Comparison of ENCODE assay signal across 1 cellular context in the genomic region with DNA sequence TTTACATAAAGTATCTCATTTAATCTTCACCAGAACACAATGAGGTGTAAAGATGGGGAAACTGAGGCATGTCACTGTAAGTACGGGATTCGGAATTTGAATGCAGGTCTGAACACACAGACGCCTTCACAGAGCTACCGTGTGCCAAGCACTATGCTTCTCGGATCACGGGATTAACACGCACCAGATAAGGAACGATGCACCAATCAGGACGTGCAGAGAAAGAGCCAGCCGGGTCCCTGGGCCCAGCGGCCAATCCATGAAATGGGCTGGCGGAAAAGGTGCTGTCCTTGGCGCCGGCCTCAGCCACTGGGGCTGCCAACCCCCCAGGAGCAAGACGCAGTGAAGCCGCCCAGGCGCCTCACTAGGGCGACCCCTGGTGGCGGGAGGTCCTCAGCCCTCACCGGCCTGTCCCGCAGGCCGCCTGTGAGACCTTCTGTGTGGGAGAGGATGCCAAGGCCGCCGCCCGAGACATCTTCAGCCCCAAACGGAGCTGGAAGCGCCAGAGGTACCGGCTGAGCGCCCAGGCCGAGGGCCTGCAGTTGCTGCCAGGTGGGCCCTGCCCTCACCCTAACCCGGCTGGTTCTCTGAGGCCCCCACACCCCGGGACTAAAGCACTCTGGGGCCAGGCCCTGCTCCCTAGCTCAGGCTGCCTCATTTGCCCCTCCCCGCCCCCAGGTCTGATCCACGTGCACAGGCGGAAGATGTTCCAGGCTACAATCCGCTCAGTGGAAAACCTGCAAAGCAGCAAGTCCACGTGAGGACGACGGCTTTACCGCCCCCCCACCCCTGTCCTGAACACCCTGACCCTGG.
TF ChIP-seq lines count a peak whose summit lies in the region.

No MANE protein-coding gene starts in this region.

TF ChIP-seq in HepG2, 621 proteins besides CTCF, POLR2A, EP300 and RAD21 (continued from another document and continues in another):
- TF ChIP-seq, protein P1, sequence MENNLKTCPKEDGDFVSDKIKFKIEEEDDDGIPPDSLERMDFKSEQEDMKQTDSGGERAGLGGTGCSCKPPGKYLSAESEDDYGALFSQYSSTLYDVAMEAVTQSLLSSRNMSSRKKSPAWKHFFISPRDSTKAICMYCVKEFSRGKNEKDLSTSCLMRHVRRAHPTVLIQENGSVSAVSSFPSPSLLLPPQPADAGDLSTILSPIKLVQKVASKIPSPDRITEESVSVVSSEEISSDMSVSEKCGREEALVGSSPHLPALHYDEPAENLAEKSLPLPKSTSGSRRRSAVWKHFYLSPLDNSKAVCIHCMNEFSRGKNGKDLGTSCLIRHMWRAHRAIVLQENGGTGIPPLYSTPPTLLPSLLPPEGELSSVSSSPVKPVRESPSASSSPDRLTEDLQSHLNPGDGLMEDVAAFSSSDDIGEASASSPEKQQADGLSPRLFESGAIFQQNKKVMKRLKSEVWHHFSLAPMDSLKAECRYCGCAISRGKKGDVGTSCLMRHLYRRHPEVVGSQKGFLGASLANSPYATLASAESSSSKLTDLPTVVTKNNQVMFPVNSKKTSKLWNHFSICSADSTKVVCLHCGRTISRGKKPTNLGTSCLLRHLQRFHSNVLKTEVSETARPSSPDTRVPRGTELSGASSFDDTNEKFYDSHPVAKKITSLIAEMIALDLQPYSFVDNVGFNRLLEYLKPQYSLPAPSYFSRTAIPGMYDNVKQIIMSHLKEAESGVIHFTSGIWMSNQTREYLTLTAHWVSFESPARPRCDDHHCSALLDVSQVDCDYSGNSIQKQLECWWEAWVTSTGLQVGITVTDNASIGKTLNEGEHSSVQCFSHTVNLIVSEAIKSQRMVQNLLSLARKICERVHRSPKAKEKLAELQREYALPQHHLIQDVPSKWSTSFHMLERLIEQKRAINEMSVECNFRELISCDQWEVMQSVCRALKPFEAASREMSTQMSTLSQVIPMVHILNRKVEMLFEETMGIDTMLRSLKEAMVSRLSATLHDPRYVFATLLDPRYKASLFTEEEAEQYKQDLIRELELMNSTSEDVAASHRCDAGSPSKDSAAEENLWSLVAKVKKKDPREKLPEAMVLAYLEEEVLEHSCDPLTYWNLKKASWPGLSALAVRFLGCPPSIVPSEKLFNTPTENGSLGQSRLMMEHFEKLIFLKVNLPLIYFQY (CRISPR knock-in tag; IDR thresholded peaks at IDR 0.05; ENCODE audit: borderline replicate concordance), result no peak
- TF ChIP-seq, protein P2, sequence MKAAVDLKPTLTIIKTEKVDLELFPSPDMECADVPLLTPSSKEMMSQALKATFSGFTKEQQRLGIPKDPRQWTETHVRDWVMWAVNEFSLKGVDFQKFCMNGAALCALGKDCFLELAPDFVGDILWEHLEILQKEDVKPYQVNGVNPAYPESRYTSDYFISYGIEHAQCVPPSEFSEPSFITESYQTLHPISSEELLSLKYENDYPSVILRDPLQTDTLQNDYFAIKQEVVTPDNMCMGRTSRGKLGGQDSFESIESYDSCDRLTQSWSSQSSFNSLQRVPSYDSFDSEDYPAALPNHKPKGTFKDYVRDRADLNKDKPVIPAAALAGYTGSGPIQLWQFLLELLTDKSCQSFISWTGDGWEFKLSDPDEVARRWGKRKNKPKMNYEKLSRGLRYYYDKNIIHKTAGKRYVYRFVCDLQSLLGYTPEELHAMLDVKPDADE (CRISPR knock-in tag; IDR thresholded peaks at IDR 0.05), result no peak
- TF ChIP-seq ATRX (CRISPR knock-in tag; IDR thresholded peaks at IDR 0.05; ENCODE audit: borderline replicate concordance), result no peak
- TF ChIP-seq, protein P3, sequence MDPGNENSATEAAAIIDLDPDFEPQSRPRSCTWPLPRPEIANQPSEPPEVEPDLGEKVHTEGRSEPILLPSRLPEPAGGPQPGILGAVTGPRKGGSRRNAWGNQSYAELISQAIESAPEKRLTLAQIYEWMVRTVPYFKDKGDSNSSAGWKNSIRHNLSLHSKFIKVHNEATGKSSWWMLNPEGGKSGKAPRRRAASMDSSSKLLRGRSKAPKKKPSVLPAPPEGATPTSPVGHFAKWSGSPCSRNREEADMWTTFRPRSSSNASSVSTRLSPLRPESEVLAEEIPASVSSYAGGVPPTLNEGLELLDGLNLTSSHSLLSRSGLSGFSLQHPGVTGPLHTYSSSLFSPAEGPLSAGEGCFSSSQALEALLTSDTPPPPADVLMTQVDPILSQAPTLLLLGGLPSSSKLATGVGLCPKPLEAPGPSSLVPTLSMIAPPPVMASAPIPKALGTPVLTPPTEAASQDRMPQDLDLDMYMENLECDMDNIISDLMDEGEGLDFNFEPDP (CRISPR knock-in tag; conservative IDR thresholded peaks at IDR 0.05), result no peak
- TF ChIP-seq BHLHE40 (IDR thresholded peaks at IDR 0.05; ENCODE audit: low read length), result no peak; the same call in 1 of the 2 replicates
- no peak for TF ChIP-seq ZNF674 (CRISPR knock-in tag; IDR thresholded peaks at IDR 0.05; ENCODE audit: low read depth)
- TF ChIP-seq, protein P4, sequence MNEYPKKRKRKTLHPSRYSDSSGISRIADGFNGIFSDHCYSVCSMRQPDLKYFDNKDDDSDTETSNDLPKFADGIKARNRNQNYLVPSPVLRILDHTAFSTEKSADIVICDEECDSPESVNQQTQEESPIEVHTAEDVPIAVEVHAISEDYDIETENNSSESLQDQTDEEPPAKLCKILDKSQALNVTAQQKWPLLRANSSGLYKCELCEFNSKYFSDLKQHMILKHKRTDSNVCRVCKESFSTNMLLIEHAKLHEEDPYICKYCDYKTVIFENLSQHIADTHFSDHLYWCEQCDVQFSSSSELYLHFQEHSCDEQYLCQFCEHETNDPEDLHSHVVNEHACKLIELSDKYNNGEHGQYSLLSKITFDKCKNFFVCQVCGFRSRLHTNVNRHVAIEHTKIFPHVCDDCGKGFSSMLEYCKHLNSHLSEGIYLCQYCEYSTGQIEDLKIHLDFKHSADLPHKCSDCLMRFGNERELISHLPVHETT (CRISPR knock-in tag; conservative IDR thresholded peaks at IDR 0.05), result peak; percentile 68; the same call in 1 of the 2 replicates
- TF ChIP-seq ZNF121 (CRISPR knock-in tag; IDR thresholded peaks at IDR 0.05), result no peak
- TF ChIP-seq ZFP1 (CRISPR knock-in tag; IDR thresholded peaks at IDR 0.05), result no peak
- TF ChIP-seq, protein P5, sequence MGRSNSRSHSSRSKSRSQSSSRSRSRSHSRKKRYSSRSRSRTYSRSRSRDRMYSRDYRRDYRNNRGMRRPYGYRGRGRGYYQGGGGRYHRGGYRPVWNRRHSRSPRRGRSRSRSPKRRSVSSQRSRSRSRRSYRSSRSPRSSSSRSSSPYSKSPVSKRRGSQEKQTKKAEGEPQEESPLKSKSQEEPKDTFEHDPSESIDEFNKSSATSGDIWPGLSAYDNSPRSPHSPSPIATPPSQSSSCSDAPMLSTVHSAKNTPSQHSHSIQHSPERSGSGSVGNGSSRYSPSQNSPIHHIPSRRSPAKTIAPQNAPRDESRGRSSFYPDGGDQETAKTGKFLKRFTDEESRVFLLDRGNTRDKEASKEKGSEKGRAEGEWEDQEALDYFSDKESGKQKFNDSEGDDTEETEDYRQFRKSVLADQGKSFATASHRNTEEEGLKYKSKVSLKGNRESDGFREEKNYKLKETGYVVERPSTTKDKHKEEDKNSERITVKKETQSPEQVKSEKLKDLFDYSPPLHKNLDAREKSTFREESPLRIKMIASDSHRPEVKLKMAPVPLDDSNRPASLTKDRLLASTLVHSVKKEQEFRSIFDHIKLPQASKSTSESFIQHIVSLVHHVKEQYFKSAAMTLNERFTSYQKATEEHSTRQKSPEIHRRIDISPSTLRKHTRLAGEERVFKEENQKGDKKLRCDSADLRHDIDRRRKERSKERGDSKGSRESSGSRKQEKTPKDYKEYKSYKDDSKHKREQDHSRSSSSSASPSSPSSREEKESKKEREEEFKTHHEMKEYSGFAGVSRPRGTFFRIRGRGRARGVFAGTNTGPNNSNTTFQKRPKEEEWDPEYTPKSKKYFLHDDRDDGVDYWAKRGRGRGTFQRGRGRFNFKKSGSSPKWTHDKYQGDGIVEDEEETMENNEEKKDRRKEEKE (IDR thresholded peaks at IDR 0.05), result no peak
- TF ChIP-seq U2AF1 (optimal IDR thresholded peaks at IDR 0.05; ENCODE audit: low read depth, low read length), result no peak
- TF ChIP-seq ZZZ3 (CRISPR knock-in tag; IDR thresholded peaks at IDR 0.05; ENCODE audit: borderline replicate concordance), result no peak
- TF ChIP-seq ZNF124 (CRISPR knock-in tag; IDR thresholded peaks at IDR 0.05), result no peak
- TF ChIP-seq, protein P6, sequence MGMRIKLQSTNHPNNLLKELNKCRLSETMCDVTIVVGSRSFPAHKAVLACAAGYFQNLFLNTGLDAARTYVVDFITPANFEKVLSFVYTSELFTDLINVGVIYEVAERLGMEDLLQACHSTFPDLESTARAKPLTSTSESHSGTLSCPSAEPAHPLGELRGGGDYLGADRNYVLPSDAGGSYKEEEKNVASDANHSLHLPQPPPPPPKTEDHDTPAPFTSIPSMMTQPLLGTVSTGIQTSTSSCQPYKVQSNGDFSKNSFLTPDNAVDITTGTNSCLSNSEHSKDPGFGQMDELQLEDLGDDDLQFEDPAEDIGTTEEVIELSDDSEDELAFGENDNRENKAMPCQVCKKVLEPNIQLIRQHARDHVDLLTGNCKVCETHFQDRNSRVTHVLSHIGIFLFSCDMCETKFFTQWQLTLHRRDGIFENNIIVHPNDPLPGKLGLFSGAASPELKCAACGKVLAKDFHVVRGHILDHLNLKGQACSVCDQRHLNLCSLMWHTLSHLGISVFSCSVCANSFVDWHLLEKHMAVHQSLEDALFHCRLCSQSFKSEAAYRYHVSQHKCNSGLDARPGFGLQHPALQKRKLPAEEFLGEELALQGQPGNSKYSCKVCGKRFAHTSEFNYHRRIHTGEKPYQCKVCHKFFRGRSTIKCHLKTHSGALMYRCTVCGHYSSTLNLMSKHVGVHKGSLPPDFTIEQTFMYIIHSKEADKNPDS (CRISPR knock-in tag; IDR thresholded peaks at IDR 0.05), result no peak
- no peak for TF ChIP-seq ZNF577 (CRISPR knock-in tag; IDR thresholded peaks at IDR 0.05; ENCODE audit: borderline replicate concordance, low read depth)
- TF ChIP-seq, protein P7, sequence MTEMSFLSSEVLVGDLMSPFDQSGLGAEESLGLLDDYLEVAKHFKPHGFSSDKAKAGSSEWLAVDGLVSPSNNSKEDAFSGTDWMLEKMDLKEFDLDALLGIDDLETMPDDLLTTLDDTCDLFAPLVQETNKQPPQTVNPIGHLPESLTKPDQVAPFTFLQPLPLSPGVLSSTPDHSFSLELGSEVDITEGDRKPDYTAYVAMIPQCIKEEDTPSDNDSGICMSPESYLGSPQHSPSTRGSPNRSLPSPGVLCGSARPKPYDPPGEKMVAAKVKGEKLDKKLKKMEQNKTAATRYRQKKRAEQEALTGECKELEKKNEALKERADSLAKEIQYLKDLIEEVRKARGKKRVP (CRISPR knock-in tag; IDR thresholded peaks at IDR 0.05), result no peak
- TF ChIP-seq TAF15 (IDR thresholded peaks at IDR 0.05; ENCODE audit: low read depth, low read length, poor library complexity, severe bottlenecking), result no peak
- TF ChIP-seq ZNF30 (CRISPR knock-in tag; IDR thresholded peaks at IDR 0.05), result no peak
- no peak for TF ChIP-seq GLI4 (CRISPR knock-in tag; IDR thresholded peaks at IDR 0.05; ENCODE audit: borderline replicate concordance)
- no peak for TF ChIP-seq ATM (IDR thresholded peaks at IDR 0.05; ENCODE audit: borderline replicate concordance)
- TF ChIP-seq HMGA1 (CRISPR knock-in tag; conservative IDR thresholded peaks at IDR 0.05), result no peak
- TF ChIP-seq, protein P8, sequence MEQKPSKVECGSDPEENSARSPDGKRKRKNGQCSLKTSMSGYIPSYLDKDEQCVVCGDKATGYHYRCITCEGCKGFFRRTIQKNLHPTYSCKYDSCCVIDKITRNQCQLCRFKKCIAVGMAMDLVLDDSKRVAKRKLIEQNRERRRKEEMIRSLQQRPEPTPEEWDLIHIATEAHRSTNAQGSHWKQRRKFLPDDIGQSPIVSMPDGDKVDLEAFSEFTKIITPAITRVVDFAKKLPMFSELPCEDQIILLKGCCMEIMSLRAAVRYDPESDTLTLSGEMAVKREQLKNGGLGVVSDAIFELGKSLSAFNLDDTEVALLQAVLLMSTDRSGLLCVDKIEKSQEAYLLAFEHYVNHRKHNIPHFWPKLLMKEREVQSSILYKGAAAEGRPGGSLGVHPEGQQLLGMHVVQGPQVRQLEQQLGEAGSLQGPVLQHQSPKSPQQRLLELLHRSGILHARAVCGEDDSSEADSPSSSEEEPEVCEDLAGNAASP (CRISPR knock-in tag; IDR thresholded peaks at IDR 0.05; ENCODE audit: borderline replicate concordance), result 0 out of 2 replicates have a peak, but pooled peaks have one; percentile 44
- TF ChIP-seq XRCC5 (optimal IDR thresholded peaks at IDR 0.05; ENCODE audit: low read length), result peak; percentile 92
- TF ChIP-seq ZNF768 (CRISPR knock-in tag; IDR thresholded peaks at IDR 0.05), result peak; percentile 70; the same call in 1 of the 2 replicates
- no peak for TF ChIP-seq PPARG (CRISPR knock-in tag; conservative IDR thresholded peaks at IDR 0.05)
- TF ChIP-seq, protein P9, sequence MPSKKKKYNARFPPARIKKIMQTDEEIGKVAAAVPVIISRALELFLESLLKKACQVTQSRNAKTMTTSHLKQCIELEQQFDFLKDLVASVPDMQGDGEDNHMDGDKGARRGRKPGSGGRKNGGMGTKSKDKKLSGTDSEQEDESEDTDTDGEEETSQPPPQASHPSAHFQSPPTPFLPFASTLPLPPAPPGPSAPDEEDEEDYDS (CRISPR knock-in tag; IDR thresholded peaks at IDR 0.05), result no peak
- TF ChIP-seq TSC22D2 (CRISPR knock-in tag; IDR thresholded peaks at IDR 0.05; ENCODE audit: borderline replicate concordance), result no peak
- TF ChIP-seq, protein P10, sequence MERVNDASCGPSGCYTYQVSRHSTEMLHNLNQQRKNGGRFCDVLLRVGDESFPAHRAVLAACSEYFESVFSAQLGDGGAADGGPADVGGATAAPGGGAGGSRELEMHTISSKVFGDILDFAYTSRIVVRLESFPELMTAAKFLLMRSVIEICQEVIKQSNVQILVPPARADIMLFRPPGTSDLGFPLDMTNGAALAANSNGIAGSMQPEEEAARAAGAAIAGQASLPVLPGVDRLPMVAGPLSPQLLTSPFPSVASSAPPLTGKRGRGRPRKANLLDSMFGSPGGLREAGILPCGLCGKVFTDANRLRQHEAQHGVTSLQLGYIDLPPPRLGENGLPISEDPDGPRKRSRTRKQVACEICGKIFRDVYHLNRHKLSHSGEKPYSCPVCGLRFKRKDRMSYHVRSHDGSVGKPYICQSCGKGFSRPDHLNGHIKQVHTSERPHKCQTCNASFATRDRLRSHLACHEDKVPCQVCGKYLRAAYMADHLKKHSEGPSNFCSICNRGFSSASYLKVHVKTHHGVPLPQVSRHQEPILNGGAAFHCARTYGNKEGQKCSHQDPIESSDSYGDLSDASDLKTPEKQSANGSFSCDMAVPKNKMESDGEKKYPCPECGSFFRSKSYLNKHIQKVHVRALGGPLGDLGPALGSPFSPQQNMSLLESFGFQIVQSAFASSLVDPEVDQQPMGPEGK (CRISPR knock-in tag; IDR thresholded peaks at IDR 0.05), result peak; percentile 99
- no peak for TF ChIP-seq NCOA5 (CRISPR knock-in tag; IDR thresholded peaks at IDR 0.05)
